Comparison of ENCODE assay signal across 1 cellular context in genomic region chr15:77069521-77070121, GRCh38.
TF ChIP-seq lines count a peak whose summit lies in the region.

No MANE protein-coding gene starts in this region.

TF ChIP-seq in HEK293, 187 proteins besides CTCF, POLR2A, EP300 and RAD21 (continued from another document):
- TF ChIP-seq, protein P1, sequence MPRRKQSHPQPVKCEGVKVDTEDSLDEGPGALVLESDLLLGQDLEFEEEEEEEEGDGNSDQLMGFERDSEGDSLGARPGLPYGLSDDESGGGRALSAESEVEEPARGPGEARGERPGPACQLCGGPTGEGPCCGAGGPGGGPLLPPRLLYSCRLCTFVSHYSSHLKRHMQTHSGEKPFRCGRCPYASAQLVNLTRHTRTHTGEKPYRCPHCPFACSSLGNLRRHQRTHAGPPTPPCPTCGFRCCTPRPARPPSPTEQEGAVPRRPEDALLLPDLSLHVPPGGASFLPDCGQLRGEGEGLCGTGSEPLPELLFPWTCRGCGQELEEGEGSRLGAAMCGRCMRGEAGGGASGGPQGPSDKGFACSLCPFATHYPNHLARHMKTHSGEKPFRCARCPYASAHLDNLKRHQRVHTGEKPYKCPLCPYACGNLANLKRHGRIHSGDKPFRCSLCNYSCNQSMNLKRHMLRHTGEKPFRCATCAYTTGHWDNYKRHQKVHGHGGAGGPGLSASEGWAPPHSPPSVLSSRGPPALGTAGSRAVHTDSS (tag by site-specific recombination; IDR thresholded peaks at IDR 0.05): no peak
- TF ChIP-seq ZNF221 (tag by site-specific recombination; IDR thresholded peaks at IDR 0.05; ENCODE audit: borderline replicate concordance) (no peak), ZNF76 (tag by site-specific recombination; IDR thresholded peaks at IDR 0.05; ENCODE audit: borderline replicate concordance, low read depth) (no peak), ZNF133 (tag by site-specific recombination; IDR thresholded peaks at IDR 0.05) (no peak), ZIC2 (tag by site-specific recombination; IDR thresholded peaks at IDR 0.05) (no peak), ZNF223 (tag by site-specific recombination; IDR thresholded peaks at IDR 0.05) (no peak), ZNF157 (tag by site-specific recombination; IDR thresholded peaks at IDR 0.05) (no peak), PRDM4 (tag by site-specific recombination; IDR thresholded peaks at IDR 0.05) (no peak), TRIM28 (IDR thresholded peaks at IDR 0.05; ENCODE audit: borderline replicate concordance, low read length) (no peak), YY2 (tag by site-specific recombination; IDR thresholded peaks at IDR 0.05) (no peak), ZNF404 (tag by site-specific recombination; IDR thresholded peaks at IDR 0.05) (no peak), ZBTB7A (tag by site-specific recombination; IDR thresholded peaks at IDR 0.05; ENCODE audit: low read depth) (no peak), ZNF423 (tag by site-specific recombination; IDR thresholded peaks at IDR 0.05) (no peak), ZNF302 (tag by site-specific recombination; IDR thresholded peaks at IDR 0.05; ENCODE audit: low read depth) (no peak), ZNF585B (tag by site-specific recombination; IDR thresholded peaks at IDR 0.05) (no peak), ZNF350 (tag by site-specific recombination; IDR thresholded peaks at IDR 0.05) (no peak), HIC1 (tag by site-specific recombination; IDR thresholded peaks at IDR 0.05) (no peak), GLIS2 (tag by site-specific recombination; IDR thresholded peaks at IDR 0.05) (no peak), ZNF280C (tag by site-specific recombination; IDR thresholded peaks at IDR 0.05) (no peak), PATZ1 (tag by site-specific recombination; IDR thresholded peaks at IDR 0.05) (peak; percentile 45), ZNF837 (tag by site-specific recombination; IDR thresholded peaks at IDR 0.05) (no peak), ZSCAN30 (tag by site-specific recombination; IDR thresholded peaks at IDR 0.05) (no peak), ZNF16 (tag by site-specific recombination; IDR thresholded peaks at IDR 0.05; ENCODE audit: low read depth) (no peak), ZNF202 (tag by site-specific recombination; IDR thresholded peaks at IDR 0.05; ENCODE audit: borderline replicate concordance) (no peak), ZNF658 (tag by site-specific recombination; IDR thresholded peaks at IDR 0.05) (no peak), HOXC10 (CRISPR knock-in tag; IDR thresholded peaks at IDR 0.05) (no peak), HOXA7 (CRISPR knock-in tag; IDR thresholded peaks at IDR 0.05; ENCODE audit: borderline replicate concordance) (no peak), ZNF175 (tag by site-specific recombination; IDR thresholded peaks at IDR 0.05) (no peak), ZNF600 (tag by site-specific recombination; IDR thresholded peaks at IDR 0.05) (peak; percentile 93), ZNF169 (tag by site-specific recombination; IDR thresholded peaks at IDR 0.05) (no peak), ZFP69B (tag by site-specific recombination; IDR thresholded peaks at IDR 0.05) (no peak), ZNF654 (tag by site-specific recombination; IDR thresholded peaks at IDR 0.05; ENCODE audit: low read depth) (no peak), YY1 (tag by site-specific recombination; IDR thresholded peaks at IDR 0.05) (no peak), ZNF449 (tag by site-specific recombination; IDR thresholded peaks at IDR 0.05) (no peak), KLF9 (tag by site-specific recombination; IDR thresholded peaks at IDR 0.05; ENCODE audit: low read depth) (no peak), ZNF266 (tag by site-specific recombination; IDR thresholded peaks at IDR 0.05; ENCODE audit: low read depth) (no peak), ZNF514 (tag by site-specific recombination; IDR thresholded peaks at IDR 0.05) (no peak), SP3 (tag by site-specific recombination; IDR thresholded peaks at IDR 0.05) (no peak), ZNF626 (tag by site-specific recombination; IDR thresholded peaks at IDR 0.05) (no peak)
- TF ChIP-seq, protein P2, sequence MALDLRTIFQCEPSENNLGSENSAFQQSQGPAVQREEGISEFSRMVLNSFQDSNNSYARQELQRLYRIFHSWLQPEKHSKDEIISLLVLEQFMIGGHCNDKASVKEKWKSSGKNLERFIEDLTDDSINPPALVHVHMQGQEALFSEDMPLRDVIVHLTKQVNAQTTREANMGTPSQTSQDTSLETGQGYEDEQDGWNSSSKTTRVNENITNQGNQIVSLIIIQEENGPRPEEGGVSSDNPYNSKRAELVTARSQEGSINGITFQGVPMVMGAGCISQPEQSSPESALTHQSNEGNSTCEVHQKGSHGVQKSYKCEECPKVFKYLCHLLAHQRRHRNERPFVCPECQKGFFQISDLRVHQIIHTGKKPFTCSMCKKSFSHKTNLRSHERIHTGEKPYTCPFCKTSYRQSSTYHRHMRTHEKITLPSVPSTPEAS (tag by site-specific recombination; IDR thresholded peaks at IDR 0.05): no peak
- TF ChIP-seq, protein P3, sequence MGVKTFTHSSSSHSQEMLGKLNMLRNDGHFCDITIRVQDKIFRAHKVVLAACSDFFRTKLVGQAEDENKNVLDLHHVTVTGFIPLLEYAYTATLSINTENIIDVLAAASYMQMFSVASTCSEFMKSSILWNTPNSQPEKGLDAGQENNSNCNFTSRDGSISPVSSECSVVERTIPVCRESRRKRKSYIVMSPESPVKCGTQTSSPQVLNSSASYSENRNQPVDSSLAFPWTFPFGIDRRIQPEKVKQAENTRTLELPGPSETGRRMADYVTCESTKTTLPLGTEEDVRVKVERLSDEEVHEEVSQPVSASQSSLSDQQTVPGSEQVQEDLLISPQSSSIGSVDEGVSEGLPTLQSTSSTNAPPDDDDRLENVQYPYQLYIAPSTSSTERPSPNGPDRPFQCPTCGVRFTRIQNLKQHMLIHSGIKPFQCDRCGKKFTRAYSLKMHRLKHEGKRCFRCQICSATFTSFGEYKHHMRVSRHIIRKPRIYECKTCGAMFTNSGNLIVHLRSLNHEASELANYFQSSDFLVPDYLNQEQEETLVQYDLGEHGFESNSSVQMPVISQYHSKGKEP (tag by site-specific recombination; IDR thresholded peaks at IDR 0.05): no peak
- TF ChIP-seq, protein P4, sequence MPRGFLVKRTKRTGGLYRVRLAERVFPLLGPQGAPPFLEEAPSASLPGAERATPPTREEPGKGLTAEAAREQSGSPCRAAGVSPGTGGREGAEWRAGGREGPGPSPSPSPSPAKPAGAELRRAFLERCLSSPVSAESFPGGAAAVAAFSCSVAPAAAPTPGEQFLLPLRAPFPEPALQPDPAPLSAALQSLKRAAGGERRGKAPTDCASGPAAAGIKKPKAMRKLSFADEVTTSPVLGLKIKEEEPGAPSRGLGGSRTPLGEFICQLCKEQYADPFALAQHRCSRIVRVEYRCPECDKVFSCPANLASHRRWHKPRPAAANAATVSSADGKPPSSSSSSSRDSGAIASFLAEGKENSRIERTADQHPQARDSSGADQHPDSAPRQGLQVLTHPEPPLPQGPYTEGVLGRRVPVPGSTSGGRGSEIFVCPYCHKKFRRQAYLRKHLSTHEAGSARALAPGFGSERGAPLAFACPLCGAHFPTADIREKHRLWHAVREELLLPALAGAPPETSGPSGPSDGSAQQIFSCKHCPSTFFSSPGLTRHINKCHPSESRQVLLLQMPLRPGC (tag by site-specific recombination; IDR thresholded peaks at IDR 0.05): no peak
- TF ChIP-seq, protein P5, sequence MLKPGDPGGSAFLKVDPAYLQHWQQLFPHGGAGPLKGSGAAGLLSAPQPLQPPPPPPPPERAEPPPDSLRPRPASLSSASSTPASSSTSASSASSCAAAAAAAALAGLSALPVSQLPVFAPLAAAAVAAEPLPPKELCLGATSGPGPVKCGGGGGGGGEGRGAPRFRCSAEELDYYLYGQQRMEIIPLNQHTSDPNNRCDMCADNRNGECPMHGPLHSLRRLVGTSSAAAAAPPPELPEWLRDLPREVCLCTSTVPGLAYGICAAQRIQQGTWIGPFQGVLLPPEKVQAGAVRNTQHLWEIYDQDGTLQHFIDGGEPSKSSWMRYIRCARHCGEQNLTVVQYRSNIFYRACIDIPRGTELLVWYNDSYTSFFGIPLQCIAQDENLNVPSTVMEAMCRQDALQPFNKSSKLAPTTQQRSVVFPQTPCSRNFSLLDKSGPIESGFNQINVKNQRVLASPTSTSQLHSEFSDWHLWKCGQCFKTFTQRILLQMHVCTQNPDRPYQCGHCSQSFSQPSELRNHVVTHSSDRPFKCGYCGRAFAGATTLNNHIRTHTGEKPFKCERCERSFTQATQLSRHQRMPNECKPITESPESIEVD (tag by site-specific recombination; IDR thresholded peaks at IDR 0.05): peak; percentile 55; the same call in 1 of the 2 replicates
